1 cellular context compared by ENCODE assay signal in the genomic region with DNA sequence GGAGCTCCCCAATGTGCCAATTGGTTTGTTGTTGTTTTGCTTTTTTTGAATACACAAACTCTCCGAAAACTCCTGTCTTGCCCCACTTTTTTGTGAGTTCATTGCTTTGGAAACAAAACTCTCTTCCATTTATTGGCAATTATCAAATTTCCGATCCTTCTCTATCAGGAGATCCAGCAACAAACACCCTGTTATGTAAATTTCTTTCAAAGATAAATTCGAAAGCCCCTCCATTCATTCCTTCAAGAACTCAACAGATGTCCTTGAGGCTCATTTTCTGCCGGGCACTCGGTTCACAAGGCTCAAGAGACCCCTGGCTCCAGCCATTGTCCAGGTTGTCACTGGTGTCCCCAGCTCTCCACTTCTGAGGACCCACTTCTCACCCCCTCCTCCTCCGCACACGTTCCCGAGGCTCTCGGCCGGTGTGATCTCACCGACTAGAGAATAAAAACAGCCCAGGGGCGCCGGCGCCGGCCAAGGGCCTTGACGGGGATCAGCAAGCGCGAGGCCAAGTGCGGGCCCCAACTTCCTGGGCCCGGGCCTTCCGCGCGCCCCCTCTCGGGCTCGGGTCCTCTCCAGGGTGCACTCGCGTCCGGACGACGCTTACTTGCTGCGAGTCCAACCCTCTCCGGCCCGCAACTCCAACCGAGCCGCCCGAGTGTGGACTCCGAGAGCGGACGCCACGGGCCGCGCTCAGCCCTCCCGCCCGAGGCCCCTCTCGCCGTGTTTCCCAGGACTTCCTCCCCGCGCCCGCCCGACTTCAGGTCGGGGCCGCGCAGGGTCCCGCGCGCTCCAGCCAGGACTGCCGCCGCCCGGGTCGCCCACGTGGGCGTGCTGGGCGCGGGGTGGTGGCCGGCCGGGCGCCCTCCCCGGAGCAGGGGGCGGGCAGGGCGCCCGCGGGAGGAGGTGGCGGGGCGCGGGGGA.
TF ChIP-seq lines count a peak whose summit lies in the region.

No MANE protein-coding gene starts in this region.

TF ChIP-seq in K562, 482 proteins besides CTCF, POLR2A, EP300 and RAD21 (continues in another document):
- TF ChIP-seq, protein P1, sequence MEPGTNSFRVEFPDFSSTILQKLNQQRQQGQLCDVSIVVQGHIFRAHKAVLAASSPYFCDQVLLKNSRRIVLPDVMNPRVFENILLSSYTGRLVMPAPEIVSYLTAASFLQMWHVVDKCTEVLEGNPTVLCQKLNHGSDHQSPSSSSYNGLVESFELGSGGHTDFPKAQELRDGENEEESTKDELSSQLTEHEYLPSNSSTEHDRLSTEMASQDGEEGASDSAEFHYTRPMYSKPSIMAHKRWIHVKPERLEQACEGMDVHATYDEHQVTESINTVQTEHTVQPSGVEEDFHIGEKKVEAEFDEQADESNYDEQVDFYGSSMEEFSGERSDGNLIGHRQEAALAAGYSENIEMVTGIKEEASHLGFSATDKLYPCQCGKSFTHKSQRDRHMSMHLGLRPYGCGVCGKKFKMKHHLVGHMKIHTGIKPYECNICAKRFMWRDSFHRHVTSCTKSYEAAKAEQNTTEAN (CRISPR knock-in tag; IDR thresholded peaks at IDR 0.05), result no peak
- TF ChIP-seq SFPQ (IDR thresholded peaks at IDR 0.05; ENCODE audit: low read depth, low read length), result no peak
- no peak for TF ChIP-seq SRSF7 (optimal IDR thresholded peaks at IDR 0.05; ENCODE audit: low read depth, low read length)
- no peak for TF ChIP-seq HNRNPLL (IDR thresholded peaks at IDR 0.05; ENCODE audit: low read depth, low read length, poor library complexity, severe bottlenecking)
- TF ChIP-seq XRCC3 (IDR thresholded peaks at IDR 0.05), result no peak
- TF ChIP-seq, protein P2, sequence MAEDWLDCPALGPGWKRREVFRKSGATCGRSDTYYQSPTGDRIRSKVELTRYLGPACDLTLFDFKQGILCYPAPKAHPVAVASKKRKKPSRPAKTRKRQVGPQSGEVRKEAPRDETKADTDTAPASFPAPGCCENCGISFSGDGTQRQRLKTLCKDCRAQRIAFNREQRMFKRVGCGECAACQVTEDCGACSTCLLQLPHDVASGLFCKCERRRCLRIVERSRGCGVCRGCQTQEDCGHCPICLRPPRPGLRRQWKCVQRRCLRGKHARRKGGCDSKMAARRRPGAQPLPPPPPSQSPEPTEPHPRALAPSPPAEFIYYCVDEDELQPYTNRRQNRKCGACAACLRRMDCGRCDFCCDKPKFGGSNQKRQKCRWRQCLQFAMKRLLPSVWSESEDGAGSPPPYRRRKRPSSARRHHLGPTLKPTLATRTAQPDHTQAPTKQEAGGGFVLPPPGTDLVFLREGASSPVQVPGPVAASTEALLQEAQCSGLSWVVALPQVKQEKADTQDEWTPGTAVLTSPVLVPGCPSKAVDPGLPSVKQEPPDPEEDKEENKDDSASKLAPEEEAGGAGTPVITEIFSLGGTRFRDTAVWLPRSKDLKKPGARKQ (CRISPR knock-in tag; IDR thresholded peaks at IDR 0.05), result no peak
- TF ChIP-seq COPS2 (conservative IDR thresholded peaks at IDR 0.05), result no peak
- no peak for TF ChIP-seq ZBED1 (IDR thresholded peaks at IDR 0.05)
- 0 out of 2 replicates have a peak, but pooled peaks have one; percentile 26 for TF ChIP-seq GATAD2A (IDR thresholded peaks at IDR 0.05)
- TF ChIP-seq, protein P3, sequence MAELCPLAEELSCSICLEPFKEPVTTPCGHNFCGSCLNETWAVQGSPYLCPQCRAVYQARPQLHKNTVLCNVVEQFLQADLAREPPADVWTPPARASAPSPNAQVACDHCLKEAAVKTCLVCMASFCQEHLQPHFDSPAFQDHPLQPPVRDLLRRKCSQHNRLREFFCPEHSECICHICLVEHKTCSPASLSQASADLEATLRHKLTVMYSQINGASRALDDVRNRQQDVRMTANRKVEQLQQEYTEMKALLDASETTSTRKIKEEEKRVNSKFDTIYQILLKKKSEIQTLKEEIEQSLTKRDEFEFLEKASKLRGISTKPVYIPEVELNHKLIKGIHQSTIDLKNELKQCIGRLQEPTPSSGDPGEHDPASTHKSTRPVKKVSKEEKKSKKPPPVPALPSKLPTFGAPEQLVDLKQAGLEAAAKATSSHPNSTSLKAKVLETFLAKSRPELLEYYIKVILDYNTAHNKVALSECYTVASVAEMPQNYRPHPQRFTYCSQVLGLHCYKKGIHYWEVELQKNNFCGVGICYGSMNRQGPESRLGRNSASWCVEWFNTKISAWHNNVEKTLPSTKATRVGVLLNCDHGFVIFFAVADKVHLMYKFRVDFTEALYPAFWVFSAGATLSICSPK (IDR thresholded peaks at IDR 0.05; ENCODE audit: borderline replicate concordance), result no peak
- no peak for TF ChIP-seq CBX8 (IDR thresholded peaks at IDR 0.05; ENCODE audit: borderline replicate concordance, extremely low read depth, low read depth, low read length, poor library complexity, severe bottlenecking)
- no peak; the same call in 1 of the 2 replicates for TF ChIP-seq SP1 (CRISPR knock-in tag; IDR thresholded peaks at IDR 0.05)
- 0 out of 2 replicates have a peak, but pooled peaks have one; percentile 29 for TF ChIP-seq PHF21A (IDR thresholded peaks at IDR 0.05; ENCODE audit: borderline replicate concordance, low read depth)
- no peak for TF ChIP-seq HMG20A (CRISPR knock-in tag; conservative IDR thresholded peaks at IDR 0.05)
- no peak for TF ChIP-seq ARID1B (IDR thresholded peaks at IDR 0.05)
- no peak for TF ChIP-seq TRIM28 (IDR thresholded peaks at IDR 0.05)
- peak; percentile 59; the same call in 1 of the 2 replicates for TF ChIP-seq CUX1 (CRISPR knock-in tag; IDR thresholded peaks at IDR 0.05)
- TF ChIP-seq SIN3A (IDR thresholded peaks at IDR 0.05; ENCODE audit: borderline replicate concordance in 2 of 2, control insufficient read depth in 1 of 2, low read depth in 2 of 2, low read length in 2 of 2), result 0 out of 4 replicates have a peak, but pooled peaks of 1 of the 2 experiments have one; percentile 20
- TF ChIP-seq ZFP36 (IDR thresholded peaks at IDR 0.05; ENCODE audit: low read depth, low read length, partially characterized antibody), result peak; percentile 12
- no peak for TF ChIP-seq CEBPB (tag; IDR thresholded peaks at IDR 0.05)
- TF ChIP-seq RFX5 (IDR thresholded peaks at IDR 0.05; ENCODE audit: low read depth, low read length), result no peak
- TF ChIP-seq SNIP1 (IDR thresholded peaks at IDR 0.05; ENCODE audit: low read depth), result no peak
- no peak for TF ChIP-seq CGGBP1 (CRISPR knock-in tag; IDR thresholded peaks at IDR 0.05)
- TF ChIP-seq, protein P4, sequence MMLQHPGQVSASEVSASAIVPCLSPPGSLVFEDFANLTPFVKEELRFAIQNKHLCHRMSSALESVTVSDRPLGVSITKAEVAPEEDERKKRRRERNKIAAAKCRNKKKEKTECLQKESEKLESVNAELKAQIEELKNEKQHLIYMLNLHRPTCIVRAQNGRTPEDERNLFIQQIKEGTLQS (IDR thresholded peaks at IDR 0.05), result 0 out of 2 replicates have a peak, but pooled peaks have one; percentile 10
- TF ChIP-seq, protein P4 (CRISPR knock-in tag; conservative IDR thresholded peaks at IDR 0.05), result no peak
- TF ChIP-seq SPI1 (IDR thresholded peaks at IDR 0.05; ENCODE audit: borderline replicate concordance, low read depth, low read length), result peak; percentile 63; the same call in 1 of the 2 replicates
- TF ChIP-seq NCOR1 (IDR thresholded peaks at IDR 0.05), result 0 out of 2 replicates have a peak, but pooled peaks have one; percentile 7
- TF ChIP-seq ZNF274 (IDR thresholded peaks at IDR 0.05; ENCODE audit: borderline replicate concordance, low read depth, low read length), result no peak
- TF ChIP-seq ZHX1 (conservative IDR thresholded peaks at IDR 0.05; ENCODE audit: low read length), result no peak
- TF ChIP-seq, protein P5, sequence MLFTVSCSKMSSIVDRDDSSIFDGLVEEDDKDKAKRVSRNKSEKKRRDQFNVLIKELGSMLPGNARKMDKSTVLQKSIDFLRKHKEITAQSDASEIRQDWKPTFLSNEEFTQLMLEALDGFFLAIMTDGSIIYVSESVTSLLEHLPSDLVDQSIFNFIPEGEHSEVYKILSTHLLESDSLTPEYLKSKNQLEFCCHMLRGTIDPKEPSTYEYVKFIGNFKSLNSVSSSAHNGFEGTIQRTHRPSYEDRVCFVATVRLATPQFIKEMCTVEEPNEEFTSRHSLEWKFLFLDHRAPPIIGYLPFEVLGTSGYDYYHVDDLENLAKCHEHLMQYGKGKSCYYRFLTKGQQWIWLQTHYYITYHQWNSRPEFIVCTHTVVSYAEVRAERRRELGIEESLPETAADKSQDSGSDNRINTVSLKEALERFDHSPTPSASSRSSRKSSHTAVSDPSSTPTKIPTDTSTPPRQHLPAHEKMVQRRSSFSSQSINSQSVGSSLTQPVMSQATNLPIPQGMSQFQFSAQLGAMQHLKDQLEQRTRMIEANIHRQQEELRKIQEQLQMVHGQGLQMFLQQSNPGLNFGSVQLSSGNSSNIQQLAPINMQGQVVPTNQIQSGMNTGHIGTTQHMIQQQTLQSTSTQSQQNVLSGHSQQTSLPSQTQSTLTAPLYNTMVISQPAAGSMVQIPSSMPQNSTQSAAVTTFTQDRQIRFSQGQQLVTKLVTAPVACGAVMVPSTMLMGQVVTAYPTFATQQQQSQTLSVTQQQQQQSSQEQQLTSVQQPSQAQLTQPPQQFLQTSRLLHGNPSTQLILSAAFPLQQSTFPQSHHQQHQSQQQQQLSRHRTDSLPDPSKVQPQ (CRISPR knock-in tag; IDR thresholded peaks at IDR 0.05; ENCODE audit: borderline replicate concordance), result no peak
- TF ChIP-seq KDM2B (CRISPR knock-in tag; IDR thresholded peaks at IDR 0.05), result peak; percentile 75; the same call in 1 of the 2 replicates
- TF ChIP-seq TAL1 (IDR thresholded peaks at IDR 0.05), result no peak
